ENCODE assay signal across 17 cellular contexts in genomic region chr17:44914698-44915271, GRCh38. TPM values are rescaled to one million over a fixed set of nuclear protein-coding genes. Genes with fewer than 3 reads are reported as not detected.
"Had no signal": no experiment of that assay in that cellular context is flagged by ENCODE, and none has a peak within 500 bp of the region (broad histone marks: within the 10 kb centered on the region; RNA-seq: fewer than 3 reads in every experiment).

No MANE protein-coding gene starts in this region.

- H3K9me3 ChIP-seq: mucosa of descending colon, prostate gland, sigmoid colon, testis had no signal

- H3K36me3 Mint-ChIP-seq: activated CD4-positive, alpha-beta memory T cell treated with anti-CD3 and anti-CD28 coated beads for 36 hours; activated naive CD8-positive, alpha-beta T cell treated with anti-CD3 and anti-CD28 coated beads, Interleukin-2, amount 10 ng/mL, durations not matched to agents 7 days and 5 days; naive thymus-derived CD8-positive, alpha-beta T cell had no signal

- H3K27ac Mint-ChIP-seq: activated CD4-positive, alpha-beta memory T cell treated with anti-CD3 and anti-CD28 coated beads for 36 hours; activated naive CD8-positive, alpha-beta T cell treated with anti-CD3 and anti-CD28 coated beads, Interleukin-2, amount 10 ng/mL, durations not matched to agents 7 days and 5 days; dendritic cell treated with granulocyte-macrophage colony-stimulating factor and Interleukin-4, amounts not matched to agents 40 ng/mL and 50 ng/mL, for 4 days had no signal

- DNase-seq: activated CD4-positive, alpha-beta memory T cell treated with anti-CD3 and anti-CD28 coated beads for 36 hours; activated gamma-delta T cell treated with Interleukin-2 at 50 U/mL for 16 hours; activated naive CD8-positive, alpha-beta T cell treated with anti-CD3 and anti-CD28 coated beads, Interleukin-2, amount 10 ng/mL, durations not matched to agents 7 days and 5 days; activated T-cell treated with anti-CD3 and anti-CD28 coated beads, Interleukin-2, amount 50 U/mL, for 4 hours; left cardiac atrium; stimulated activated CD4-positive, alpha-beta T cell treated with anti-CD3 and anti-CD28 coated beads, Interleukin-2, amount 100 ng/mL, for 48 hours; stimulated activated naive CD8-positive, alpha-beta T cell treated with anti-CD3 and anti-CD28 coated beads, Interleukin-15, Interleukin-2, amounts not matched to agents 100 U/mL and 50 U/mL, for 24 hours; T-helper 1 cell; testis had no signal

- H3K4me3 ChIP-seq: mucosa of descending colon, prostate gland, sigmoid colon, testis had no signal

- ATAC-seq: activated T-cell treated with anti-CD3 and anti-CD28 coated beads, Interleukin-2, amount 50 U/mL, for 4 hours; left cardiac atrium; mucosa of descending colon; naive thymus-derived CD8-positive, alpha-beta T cell; stimulated activated naive CD8-positive, alpha-beta T cell treated with anti-CD3 and anti-CD28 coated beads, Interleukin-15, Interleukin-2, amounts not matched to agents 100 U/mL and 50 U/mL, for 24 hours had no signal

- H3K27ac ChIP-seq: prostate gland, sigmoid colon, testis, VCaP had no signal

- H3K27me3 ChIP-seq: testis had no signal

- H3K4me3 Mint-ChIP-seq: activated CD4-positive, alpha-beta memory T cell treated with anti-CD3 and anti-CD28 coated beads for 36 hours; activated naive CD8-positive, alpha-beta T cell treated with anti-CD3 and anti-CD28 coated beads, Interleukin-2, amount 10 ng/mL, durations not matched to agents 7 days and 5 days; activated T-cell treated with anti-CD3 and anti-CD28 coated beads, Interleukin-2, amount 50 U/mL, for 4 hours; central memory CD8-positive, alpha-beta T cell; dendritic cell treated with granulocyte-macrophage colony-stimulating factor and Interleukin-4, amounts not matched to agents 40 ng/mL and 50 ng/mL, for 4 days; naive thymus-derived CD8-positive, alpha-beta T cell had no signal

- H3K4me1 Mint-ChIP-seq: central memory CD8-positive, alpha-beta T cell had no signal

- H3K9me3 Mint-ChIP-seq: activated CD4-positive, alpha-beta memory T cell treated with anti-CD3 and anti-CD28 coated beads for 36 hours; activated naive CD8-positive, alpha-beta T cell treated with anti-CD3 and anti-CD28 coated beads, Interleukin-2, amount 10 ng/mL, durations not matched to agents 7 days and 5 days; activated T-cell treated with anti-CD3 and anti-CD28 coated beads, Interleukin-2, amount 50 U/mL, for 4 hours; central memory CD8-positive, alpha-beta T cell; dendritic cell treated with granulocyte-macrophage colony-stimulating factor and Interleukin-4, amounts not matched to agents 40 ng/mL and 50 ng/mL, for 4 days; naive thymus-derived CD8-positive, alpha-beta T cell had no signal

- H3K36me3 ChIP-seq: prostate gland, sigmoid colon had no signal

RNA-seq across cellular contexts. Expression of gene GFAP, which starts 0.5 kb away (rescaled TPM):
- total RNA-seq: activated CD4-positive, alpha-beta memory T cell treated with anti-CD3 and anti-CD28 coated beads for 36 hours; activated naive CD8-positive, alpha-beta T cell treated with anti-CD3 and anti-CD28 coated beads, Interleukin-2, amount 10 ng/mL, durations not matched to agents 7 days and 5 days; activated T-cell treated with anti-CD3 and anti-CD28 coated beads, Interleukin-2, amount 50 U/mL, for 4 hours; lung microvascular endothelial cell; naive thymus-derived CD8-positive, alpha-beta T cell; sigmoid colon had no signal

RNA-seq across cellular contexts. Expression of gene KIF18B, which starts 32.8 kb away (rescaled TPM):
- total RNA-seq: naive thymus-derived CD8-positive, alpha-beta T cell had no signal

RNA-seq across cellular contexts. Expression of gene C1QL1, which starts 53.3 kb away (rescaled TPM):
- total RNA-seq: activated naive CD8-positive, alpha-beta T cell treated with anti-CD3 and anti-CD28 coated beads, Interleukin-2, amount 10 ng/mL, durations not matched to agents 7 days and 5 days; activated T-cell treated with anti-CD3 and anti-CD28 coated beads, Interleukin-2, amount 50 U/mL, for 4 hours; naive thymus-derived CD8-positive, alpha-beta T cell had no signal
